Comparison of ENCODE assay signal across 8 cellular contexts in the genomic region with DNA sequence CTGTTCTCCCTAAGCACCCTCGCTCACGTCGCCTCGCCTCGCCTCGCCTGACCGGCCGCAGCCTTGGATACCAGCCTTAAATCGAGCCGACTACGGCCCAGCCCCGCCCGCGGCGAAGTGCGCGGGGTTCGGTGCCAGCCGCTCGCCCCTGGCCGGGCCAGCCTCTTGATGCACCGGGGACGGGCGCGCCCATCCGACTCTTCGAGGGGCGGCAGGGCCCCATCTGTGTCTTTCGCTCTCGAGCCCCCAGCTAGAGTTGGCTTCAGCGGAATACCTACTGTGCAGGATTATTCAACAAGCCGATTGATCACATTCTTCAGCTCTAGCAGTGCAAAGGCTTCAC. TPM values are rescaled to one million over a fixed set of nuclear protein-coding genes. Genes with fewer than 3 reads are reported as not detected.
DNase-seq lines count a peak whose midpoint lies in the region; ATAC-seq and TF ChIP-seq lines count a peak whose summit lies in the region.
"Not testable (repeated sequence)": the region's sequence is repeated elsewhere in the genome, so short reads cannot be mapped to it uniquely, and the experiment has no call there.

No MANE protein-coding gene starts in this region.

- peak overlapping the region; percentile 69; the same call in 1 of the 2 replicates for H3K9ac ChIP-seq in OCI-LY3 (ENCODE audit: low read length)

- H3K79me2 ChIP-seq in OCI-LY3 (ENCODE audit: low read length) = peaks cover 34% of the 10 kb centered on the region

- H3K27ac Mint-ChIP-seq in CD8-positive, alpha-beta memory T cell = peak overlapping the region; percentile 79 to 97 (median 88)
- H3K27ac Mint-ChIP-seq in activated naive CD8-positive, alpha-beta T cell treated with anti-CD3 and anti-CD28 coated beads, Interleukin-2, amount 10 ng/mL, durations not matched to agents 7 days and 5 days = peak overlapping the region; percentile 79
- H3K27ac Mint-ChIP-seq in mesothelial cell of epicardium = peak overlapping the region; percentile 86
- H3K27ac Mint-ChIP-seq in stimulated activated effector memory CD8-positive, alpha-beta T cell treated with anti-CD3 and anti-CD28 coated beads, Interleukin-12 subunit alpha, Interleukin-12 subunit beta, amount 100 ng/mL, for 72 hours = peak overlapping the region; percentile 86

- POLR2A ChIA-PET in CD8-positive, alpha-beta memory T cell (lab: Charles Lee) = interaction anchor here (1.4 kb wide), 1 partner anchor 75 kb away, joined by 3 read pairs; the partner anchor contains the start of gene WDR33
- POLR2A ChIA-PET in activated naive CD8-positive, alpha-beta T cell treated with anti-CD3 and anti-CD28 coated beads, Interleukin-2, amount 10 ng/mL, durations not matched to agents 7 days and 5 days (lab: Charles Lee) = interaction anchor here (0.6 to 1.5 kb wide), 2 partner anchors 13 to 204 kb away, joined by 3 to 4 read pairs; partner anchors contain the start of gene UGGT1

- not testable (repeated sequence) for TF ChIP-seq CTCF in OCI-LY3 (IDR thresholded peaks at IDR 0.05; ENCODE audit: low read depth, low read length); fibroblast of mammary gland (conservative IDR thresholded peaks at IDR 0.05; ENCODE audit: control insufficient read depth, insufficient read depth, low read depth, low read length); mesothelial cell of epicardium (IDR thresholded peaks at IDR 0.05; ENCODE audit: unreplicated experiment)

- H3K4me3 Mint-ChIP-seq in CD8-positive, alpha-beta memory T cell = peak overlapping the region; percentile 83 to 95 (median 86)
- peak overlapping the region; percentile 80 for H3K4me3 Mint-ChIP-seq in activated naive CD8-positive, alpha-beta T cell treated with anti-CD3 and anti-CD28 coated beads, Interleukin-2, amount 10 ng/mL, durations not matched to agents 7 days and 5 days
- H3K4me3 Mint-ChIP-seq in mesothelial cell of epicardium = peak overlapping the region; percentile 80
- H3K4me3 Mint-ChIP-seq in stimulated activated effector memory CD8-positive, alpha-beta T cell treated with anti-CD3 and anti-CD28 coated beads, Interleukin-12 subunit alpha, Interleukin-12 subunit beta, amount 100 ng/mL, for 72 hours = peak overlapping the region; percentile 96

- not testable (repeated sequence) for H2AFZ ChIP-seq in OCI-LY3 (ENCODE audit: low read depth, low read length)

- not testable (repeated sequence) for H3K36me3 ChIP-seq in CD8-positive, alpha-beta memory T cell (ENCODE audit: insufficient read depth, low read length)
- peaks cover 16% of the 10 kb centered on the region for H3K36me3 ChIP-seq in OCI-LY3 (replicated peaks; ENCODE audit: low read depth, low read length)

- peaks cover 40 to 51% (median 43%) of the 10 kb centered on the region in 3 donors for H3K4me1 Mint-ChIP-seq in CD8-positive, alpha-beta memory T cell
- peaks cover 34% of the 10 kb centered on the region for H3K4me1 Mint-ChIP-seq in activated naive CD8-positive, alpha-beta T cell treated with anti-CD3 and anti-CD28 coated beads, Interleukin-2, amount 10 ng/mL, durations not matched to agents 7 days and 5 days
- H3K4me1 Mint-ChIP-seq in mesothelial cell of epicardium = peaks cover 28% of the 10 kb centered on the region
- H3K4me1 Mint-ChIP-seq in stimulated activated effector memory CD8-positive, alpha-beta T cell treated with anti-CD3 and anti-CD28 coated beads, Interleukin-12 subunit alpha, Interleukin-12 subunit beta, amount 100 ng/mL, for 72 hours = peaks cover 19% of the 10 kb centered on the region

- DNase-seq in CD8-positive, alpha-beta memory T cell; activated naive CD8-positive, alpha-beta T cell treated with anti-CD3 and anti-CD28 coated beads, Interleukin-2, amount 10 ng/mL, durations not matched to agents 7 days and 5 days; fibroblast of mammary gland (ENCODE audit: low read depth); mesothelial cell of epicardium (ENCODE audit: low spot score in 2 of 2, unreplicated experiment in 2 of 2); stimulated activated effector memory CD8-positive, alpha-beta T cell treated with anti-CD3 and anti-CD28 coated beads, Interleukin-12 subunit alpha, Interleukin-12 subunit beta, amount 100 ng/mL, for 72 hours (ENCODE audit: low spot score in 2 of 2): not testable (repeated sequence)

- H3K36me3 Mint-ChIP-seq in CD8-positive, alpha-beta memory T cell = peaks cover 0 to 28% (median 0%) of the 10 kb centered on the region in 3 donors
- peaks cover 14% of the 10 kb centered on the region for H3K36me3 Mint-ChIP-seq in activated naive CD8-positive, alpha-beta T cell treated with anti-CD3 and anti-CD28 coated beads, Interleukin-2, amount 10 ng/mL, durations not matched to agents 7 days and 5 days
- not testable (repeated sequence) for H3K36me3 Mint-ChIP-seq in mesothelial cell of epicardium
- peaks cover 38% of the 10 kb centered on the region for H3K36me3 Mint-ChIP-seq in stimulated activated effector memory CD8-positive, alpha-beta T cell treated with anti-CD3 and anti-CD28 coated beads, Interleukin-12 subunit alpha, Interleukin-12 subunit beta, amount 100 ng/mL, for 72 hours

- H3K4me3 ChIP-seq in CD8-positive, alpha-beta memory T cell (ENCODE audit: low read length) = not testable (repeated sequence)
- peak overlapping the region; percentile 71 for H3K4me3 ChIP-seq in OCI-LY3 (ENCODE audit: low read length)
- H3K4me3 ChIP-seq in fibroblast of mammary gland (ENCODE audit: control insufficient read depth, low read depth, low read length) = peak overlapping the region; percentile 50

- not testable (repeated sequence) for H3K27me3 ChIP-seq in CD8-positive, alpha-beta memory T cell (ENCODE audit: insufficient read depth, low read length, poor library complexity, severe bottlenecking); OCI-LY3 (ENCODE audit: low read depth, low read length)

- H3K4me2 ChIP-seq in OCI-LY3 (ENCODE audit: low read length) = peak overlapping the region; percentile 60

- peak overlapping the region; percentile 35 for H3K27ac ChIP-seq in CD8-positive, alpha-beta memory T cell (ENCODE audit: low read depth, low read length)
- H3K27ac ChIP-seq in OCI-LY3 (ENCODE audit: low read length) = peak overlapping the region; percentile 51

- not testable (repeated sequence) for H3K27me3 Mint-ChIP-seq in CD8-positive, alpha-beta memory T cell; activated naive CD8-positive, alpha-beta T cell treated with anti-CD3 and anti-CD28 coated beads, Interleukin-2, amount 10 ng/mL, durations not matched to agents 7 days and 5 days; mesothelial cell of epicardium (ENCODE audit: low read depth)

- H3K9me3 Mint-ChIP-seq in CD8-positive, alpha-beta memory T cell; activated naive CD8-positive, alpha-beta T cell treated with anti-CD3 and anti-CD28 coated beads, Interleukin-2, amount 10 ng/mL, durations not matched to agents 7 days and 5 days; mesothelial cell of epicardium; stimulated activated effector memory CD8-positive, alpha-beta T cell treated with anti-CD3 and anti-CD28 coated beads, Interleukin-12 subunit alpha, Interleukin-12 subunit beta, amount 100 ng/mL, for 72 hours: not testable (repeated sequence)

- not testable (repeated sequence) for H3K9me3 ChIP-seq in CD8-positive, alpha-beta memory T cell (ENCODE audit: low read length); OCI-LY3 (ENCODE audit: insufficient read depth, low read length)

- peaks cover 28% of the 10 kb centered on the region for H3K4me1 ChIP-seq in CD8-positive, alpha-beta memory T cell (ENCODE audit: insufficient read depth, low read length)
- H3K4me1 ChIP-seq in OCI-LY3 (ENCODE audit: low read length) = peaks cover 16% of the 10 kb centered on the region

- ATAC-seq in GM19467 (IDR thresholded peaks at IDR 0.05; ENCODE audit: unreplicated experiment) (peak; percentile 22), HG03066 (IDR thresholded peaks at IDR 0.05; ENCODE audit: low read depth, unreplicated experiment) (peak; percentile 32)
- ATAC-seq in activated naive CD8-positive, alpha-beta T cell treated with anti-CD3 and anti-CD28 coated beads, Interleukin-2, amount 10 ng/mL, durations not matched to agents 7 days and 5 days (ENCODE audit: low read depth) = peak; percentile 24
- peak; percentile 42 for ATAC-seq in stimulated activated effector memory CD8-positive, alpha-beta T cell treated with anti-CD3 and anti-CD28 coated beads, Interleukin-12 subunit alpha, Interleukin-12 subunit beta, amount 100 ng/mL, for 72 hours

- CTCF ChIA-PET in CD8-positive, alpha-beta memory T cell (lab: Charles Lee) = not testable (repeated sequence)

- not testable (repeated sequence) for H4K20me1 ChIP-seq in OCI-LY3 (ENCODE audit: insufficient read depth, low read length)

RNA-seq across cellular contexts. Expression of gene AMMECR1L, which starts 0.8 kb away (rescaled TPM):
- 10 to 100 TPM; 23.4 to 24.0 TPM for total RNA-seq in CD8-positive, alpha-beta memory T cell
- 8.7 TPM for polyA plus RNA-seq in CD8-positive, alpha-beta memory T cell
- total RNA-seq in activated naive CD8-positive, alpha-beta T cell treated with anti-CD3 and anti-CD28 coated beads, Interleukin-2, amount 10 ng/mL, durations not matched to agents 7 days and 5 days = 10 to 100 TPM; 14.7 to 15.7 TPM
- total RNA-seq in mesothelial cell of epicardium = 23.1 to 24.6 TPM (median 24.1 TPM) in 3 replicates

RNA-seq across cellular contexts. Expression of gene POLR2D, which starts 28.6 kb away (rescaled TPM):
- total RNA-seq in CD8-positive, alpha-beta memory T cell = 10 to 100 TPM; 92.3 to 96.4 TPM
- polyA plus RNA-seq in CD8-positive, alpha-beta memory T cell = 38.7 TPM
- 10 to 100 TPM; 37.7 to 43.4 TPM for total RNA-seq in activated naive CD8-positive, alpha-beta T cell treated with anti-CD3 and anti-CD28 coated beads, Interleukin-2, amount 10 ng/mL, durations not matched to agents 7 days and 5 days
- total RNA-seq in mesothelial cell of epicardium = 32.9 to 34.7 TPM (median 34.1 TPM) in 3 replicates
